8 cellular contexts compared by ENCODE assay signal in the genomic region with DNA sequence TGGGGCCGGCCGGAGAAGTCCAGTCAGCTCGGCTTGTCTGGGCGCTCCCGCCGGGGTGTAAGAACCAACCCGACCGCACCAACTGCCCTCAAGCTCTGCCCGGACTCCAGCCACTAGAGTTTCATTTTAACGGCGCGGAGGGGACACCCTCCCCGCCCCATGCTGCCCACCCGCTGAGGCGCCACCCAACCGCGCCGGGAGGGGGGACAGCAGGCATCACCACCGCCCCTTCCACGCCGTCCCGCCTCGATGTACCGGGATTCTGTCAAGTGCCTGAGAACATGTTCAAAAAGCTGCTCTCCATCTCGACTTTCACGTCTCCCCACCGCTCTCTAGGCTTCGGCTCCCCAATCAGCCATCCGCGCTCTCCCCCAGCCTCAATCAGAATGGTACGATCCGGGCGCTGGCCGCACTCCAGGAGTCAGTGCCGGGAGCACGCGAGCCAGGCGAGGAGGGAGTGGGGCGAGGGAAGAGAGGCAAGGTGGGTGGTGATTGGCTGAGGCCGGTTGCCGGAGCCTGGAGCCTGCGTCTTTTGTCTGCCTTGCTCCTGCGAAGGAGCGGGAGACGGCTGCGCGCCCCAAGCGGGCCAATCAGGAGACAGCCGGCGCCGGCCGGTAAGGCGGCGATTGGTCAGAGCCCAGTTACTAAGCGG. TPM values are rescaled to one million over a fixed set of nuclear protein-coding genes. Genes with fewer than 3 reads are reported as not detected.
A peak's percentile ranks its signal among the peaks of the same experiment; 100 is the strongest.
DNase-seq lines count a peak whose midpoint lies in the region; TF ChIP-seq lines count a peak whose summit lies in the region.

A gene (minus strand): TSS at position 101 of the 652 bp plus-strand sequence. CDS start 677 bp downstream, outside the sequence.

- peak within 1 kb of the TSS; percentile 88 to 92 (median 91) for H3K4me3 Mint-ChIP-seq in nephron
- peak within 1 kb of the TSS; percentile 91 for H3K4me3 Mint-ChIP-seq in stimulated activated naive CD8-positive, alpha-beta T cell treated with anti-CD3 and anti-CD28 coated beads, Interleukin-15, Interleukin-2, amounts not matched to agents 100 ng/mL and 50 ng/mL, for 24 hours

- H3K27me3 Mint-ChIP-seq in nephron (ENCODE audit: low read depth): no peaks in the 10 kb centered on the region
- H3K27me3 Mint-ChIP-seq in stimulated activated naive CD8-positive, alpha-beta T cell treated with anti-CD3 and anti-CD28 coated beads, Interleukin-15, Interleukin-2, amounts not matched to agents 100 ng/mL and 50 ng/mL, for 24 hours: peaks cover 53% of the 10 kb centered on the region

- H3K4me3 ChIP-seq in LNCaP clone FGC (ENCODE audit: low read depth, low read length): peak within 1 kb of the TSS; percentile 80
- peak within 1 kb of the TSS; percentile 80 for H3K4me3 ChIP-seq in fibroblast of the aortic adventitia (ENCODE audit: low read depth, low read length)

- peak within 1 kb of the TSS; percentile 100 for H3K27ac Mint-ChIP-seq in nephron
- H3K27ac Mint-ChIP-seq in stimulated activated naive CD8-positive, alpha-beta T cell treated with anti-CD3 and anti-CD28 coated beads, Interleukin-15, Interleukin-2, amounts not matched to agents 100 ng/mL and 50 ng/mL, for 24 hours: peak within 1 kb of the TSS; percentile 97

- no peaks in the 10 kb centered on the region for H3K9me3 Mint-ChIP-seq in nephron
- no peaks in the 10 kb centered on the region for H3K9me3 Mint-ChIP-seq in stimulated activated naive CD8-positive, alpha-beta T cell treated with anti-CD3 and anti-CD28 coated beads, Interleukin-15, Interleukin-2, amounts not matched to agents 100 ng/mL and 50 ng/mL, for 24 hours

- TF ChIP-seq POLR2A in Raji (IDR thresholded peaks at IDR 0.05; ENCODE audit: insufficient read depth, low read depth, low read length): peak; percentile 59

- DNase-seq in EH (ENCODE audit: low read depth): peak; percentile 99
- DNase-seq in GOT3 (lab: John Stamatoyannopoulos, UW): peak; percentile 90
- DNase-seq in LNCaP clone FGC (ENCODE audit: low read depth): peak; percentile 98
- peak; percentile 78 for DNase-seq in activated gamma-delta T cell (lab: John Stamatoyannopoulos, UW)
- peak; percentile 99 for DNase-seq in fibroblast of the aortic adventitia (ENCODE audit: low read depth)

- TF ChIP-seq CTCF in LNCaP clone FGC (IDR thresholded peaks at IDR 0.05; ENCODE audit: control insufficient read depth, extremely low read depth, insufficient read depth) (no peak), fibroblast of the aortic adventitia (IDR thresholded peaks at IDR 0.05; ENCODE audit: insufficient read depth, low read length) (no peak), nephron (IDR thresholded peaks at IDR 0.05; ENCODE audit: unreplicated experiment in 3 of 3) (no peak)

- H3K4me1 Mint-ChIP-seq in nephron: peaks cover 61% of the 10 kb centered on the region
- peaks cover 45% of the 10 kb centered on the region for H3K4me1 Mint-ChIP-seq in stimulated activated naive CD8-positive, alpha-beta T cell treated with anti-CD3 and anti-CD28 coated beads, Interleukin-15, Interleukin-2, amounts not matched to agents 100 ng/mL and 50 ng/mL, for 24 hours (ENCODE audit: low read depth)

- peaks cover 4% of the 10 kb centered on the region for H3K36me3 Mint-ChIP-seq in nephron (ENCODE audit: low read depth)
- no peaks in the 10 kb centered on the region for H3K36me3 Mint-ChIP-seq in stimulated activated naive CD8-positive, alpha-beta T cell treated with anti-CD3 and anti-CD28 coated beads, Interleukin-15, Interleukin-2, amounts not matched to agents 100 ng/mL and 50 ng/mL, for 24 hours (ENCODE audit: low read depth)

RNA-seq across cellular contexts. Expression of the gene that starts here (rescaled TPM):
- 5.0 and 6.1 TPM in 2 replicates for total RNA-seq in fibroblast of the aortic adventitia (ENCODE audit: low replicate concordance)

Comparison
In these comparisons a context has a peak if more than half of its experiments do, and no peak if none do; other contexts are left out.
1. Peak in every context shown above with its lines: DNase-seq and H3K4me3 ChIP-seq.